In genomic region chr13:111318396-111318795, GRCh38 we compare ENCODE assay signal across 28 cellular contexts. TPM values are rescaled to one million over a fixed set of nuclear protein-coding genes. Genes with fewer than 3 reads are reported as not detected.
DNase-seq lines count a peak whose midpoint lies in the region; ATAC-seq, FAIRE-seq and TF ChIP-seq lines count a peak whose summit lies in the region.
"Had no signal": no experiment of that assay in that cellular context is flagged by ENCODE, and none has a peak within 500 bp of the region (broad histone marks: within the 10 kb centered on the region; RNA-seq: fewer than 3 reads in every experiment).

No MANE protein-coding gene starts in this region.

- H3K27ac ChIP-seq in kidney (ENCODE audit: low read depth in 2 of 2, low read length in 2 of 2), result no peak overlapping the region
- H3K27ac ChIP-seq: 22Rv1, BLaER1, GM23248, KMS-11 had no signal

- no peaks in the 10 kb centered on the region for H3K27me3 Mint-ChIP-seq in activated CD8-positive, alpha-beta memory T cell treated with anti-CD3 and anti-CD28 coated beads, Interleukin-2, amount 10 ng/mL, durations not matched to agents 7 days and 5 days
- H3K27me3 Mint-ChIP-seq: CD4-positive, alpha-beta memory T cell had no signal

- no peak overlapping the region for H3K4me3 ChIP-seq in kidney (ENCODE audit: low read length in 2 of 2)
- H3K4me3 ChIP-seq in lower leg skin (ENCODE audit: low read depth, poor library complexity, severe bottlenecking), result no peak overlapping the region
- H3K4me3 ChIP-seq: BLaER1, GM23248, HAP-1 had no signal

- DNase-seq in activated CD8-positive, alpha-beta memory T cell treated with anti-CD3 and anti-CD28 coated beads, Interleukin-2, amount 50 U/mL, for 48 hours, result peak; percentile 40
- DNase-seq in activated CD8-positive, alpha-beta memory T cell treated with anti-CD3 and anti-CD28 coated beads, Interleukin-2, amount 10 ng/mL, durations not matched to agents 7 days and 5 days, result no peak
- DNase-seq in kidney, result peak; percentile 46
- peak; percentile 53 for DNase-seq in posterior vena cava (ENCODE audit: low spot score)
- no peak for DNase-seq in 8988T
- DNase-seq in lower leg skin (ENCODE audit: low spot score in 2 of 2), result no peak
- DNase-seq: CD4-positive, alpha-beta memory T cell; COR-L47; DMS53; GM23248; HFFc6; NCI-H1048; NCI-H1417; NCI-H1694; NCI-H2029 treated with DMSO at 0.1 percent for 48 hours; NCI-H2227 treated with DMSO at 0.1 percent for 48 hours; NCI-H510A; NCI-H69; SHP77 treated with DMSO at 0.1 percent for 48 hours had no signal

- TF ChIP-seq CTCF in kidney (IDR thresholded peaks at IDR 0.05; ENCODE audit: borderline replicate concordance, extremely low read depth, insufficient read depth) (no peak), lower leg skin (IDR thresholded peaks at IDR 0.05) (no peak)

- H3K4me1 ChIP-seq in kidney (ENCODE audit: control insufficient read depth in 1 of 2, insufficient read depth in 1 of 2, low read depth in 1 of 2, low read length in 2 of 2), result no peaks in the 10 kb centered on the region
- H3K4me1 ChIP-seq: HAP-1 had no signal

- intact Hi-C loops in kidney (cut with DNase I), result no loop called here
- intact Hi-C loops in posterior vena cava (cut with DNase I), result no loop called here
- intact Hi-C loops in lower leg skin (cut with DNase I; ENCODE audit: low total_unique reads), result no loop called here

- no peaks in the 10 kb centered on the region for H3K9me3 Mint-ChIP-seq in activated CD8-positive, alpha-beta memory T cell treated with anti-CD3 and anti-CD28 coated beads, Interleukin-2, amount 10 ng/mL, durations not matched to agents 7 days and 5 days (ENCODE audit: low read depth)

- FAIRE-seq in kidney (lab: Jason Lieb, UNC), result no peak

- H3K9me3 ChIP-seq in kidney (ENCODE audit: control insufficient read depth in 1 of 2, low read length in 2 of 2), result no peaks in the 10 kb centered on the region
- H3K9me3 ChIP-seq: BLaER1, HAP-1 had no signal

- H3K36me3 ChIP-seq in kidney (ENCODE audit: control insufficient read depth in 1 of 2, insufficient read depth in 2 of 2, low read length in 2 of 2), result no peaks in the 10 kb centered on the region
- H3K36me3 ChIP-seq: HAP-1 had no signal

- WGBS in lower leg skin, 2 donors, result 73 to 82% methylated on average over 10 to 12 of the region's 12 CpGs

- CTCF ChIA-PET in activated CD8-positive, alpha-beta memory T cell treated with anti-CD3 and anti-CD28 coated beads, Interleukin-2, amount 10 ng/mL, durations not matched to agents 7 days and 5 days (lab: Charles Lee), result no interaction called here

- no peak overlapping the region for H3K9ac ChIP-seq in kidney (ENCODE audit: low read length in 2 of 2)
- H3K9ac ChIP-seq: BLaER1, GM23248, KMS-11 had no signal

- peaks cover 2% of the 10 kb centered on the region for H3K36me3 Mint-ChIP-seq in activated CD8-positive, alpha-beta memory T cell treated with anti-CD3 and anti-CD28 coated beads, Interleukin-2, amount 10 ng/mL, durations not matched to agents 7 days and 5 days

- H3K27ac Mint-ChIP-seq in activated CD8-positive, alpha-beta memory T cell treated with anti-CD3 and anti-CD28 coated beads, Interleukin-2, amount 10 ng/mL, durations not matched to agents 7 days and 5 days, result no peak overlapping the region
- H3K27ac Mint-ChIP-seq: HFFc6 had no signal

- H3K4me1 Mint-ChIP-seq in activated CD8-positive, alpha-beta memory T cell treated with anti-CD3 and anti-CD28 coated beads, Interleukin-2, amount 10 ng/mL, durations not matched to agents 7 days and 5 days, result peaks cover 7% of the 10 kb centered on the region

- no peak for ATAC-seq in activated CD8-positive, alpha-beta memory T cell treated with anti-CD3 and anti-CD28 coated beads, Interleukin-2, amount 10 ng/mL, durations not matched to agents 7 days and 5 days
- ATAC-seq in HG02973 (IDR thresholded peaks at IDR 0.05; ENCODE audit: unreplicated experiment), result no peak
- ATAC-seq: Panc1 had no signal

- H3K4me3 Mint-ChIP-seq in activated CD8-positive, alpha-beta memory T cell treated with anti-CD3 and anti-CD28 coated beads, Interleukin-2, amount 10 ng/mL, durations not matched to agents 7 days and 5 days, result no peak overlapping the region
- H3K4me3 Mint-ChIP-seq: CD4-positive, alpha-beta memory T cell; HFFc6 had no signal

- no peak for TF ChIP-seq POLR2A in lower leg skin (IDR thresholded peaks at IDR 0.05)

RNA-seq across cellular contexts. Expression of gene TEX29, which starts 2.0 kb away (rescaled TPM):
- total RNA-seq in activated CD8-positive, alpha-beta memory T cell treated with anti-CD3 and anti-CD28 coated beads, Interleukin-2, amount 10 ng/mL, durations not matched to agents 7 days and 5 days, result under 1 TPM; 0.40 to 0.96 TPM
- not detected for total RNA-seq in kidney
- not detected for polyA plus RNA-seq in kidney (ENCODE audit: insufficient read depth, low read depth, low replicate concordance)
- under 1 TPM in 1 of 2 donors, not detected in 1; 0.29 TPM for total RNA-seq in posterior vena cava
- total RNA-seq in lower leg skin, result not detected
- total RNA-seq: Daoy, G401, GM23248, OCI-LY7 had no signal

Comparison
In these comparisons a context has a peak if more than half of its experiments do, and no peak if none do; other contexts are left out.
1. DNase-seq: peak in activated CD8-positive, alpha-beta memory T cell treated with anti-CD3 and anti-CD28 coated beads, Interleukin-2, amount 50 U/mL, for 48 hours (single experiment), kidney (single experiment) and posterior vena cava (single experiment); none in activated CD8-positive, alpha-beta memory T cell treated with anti-CD3 and anti-CD28 coated beads, Interleukin-2, amount 10 ng/mL, durations not matched to agents 7 days and 5 days (single experiment), 8988T (single experiment) and lower leg skin (0 of 2).